1 cellular context compared by ENCODE assay signal in genomic region chr3:46538425-46538802, GRCh38.
TF ChIP-seq lines count a peak whose summit lies in the region.

No MANE protein-coding gene starts in this region.

TF ChIP-seq in GM12878, 131 proteins besides CTCF, POLR2A, EP300 and RAD21:
- peak; percentile 23; the same call in 1 of the 2 replicates for TF ChIP-seq RBBP5 (conservative IDR thresholded peaks at IDR 0.05)
